ENCODE assay signal across 11 cellular contexts in the genomic region with DNA sequence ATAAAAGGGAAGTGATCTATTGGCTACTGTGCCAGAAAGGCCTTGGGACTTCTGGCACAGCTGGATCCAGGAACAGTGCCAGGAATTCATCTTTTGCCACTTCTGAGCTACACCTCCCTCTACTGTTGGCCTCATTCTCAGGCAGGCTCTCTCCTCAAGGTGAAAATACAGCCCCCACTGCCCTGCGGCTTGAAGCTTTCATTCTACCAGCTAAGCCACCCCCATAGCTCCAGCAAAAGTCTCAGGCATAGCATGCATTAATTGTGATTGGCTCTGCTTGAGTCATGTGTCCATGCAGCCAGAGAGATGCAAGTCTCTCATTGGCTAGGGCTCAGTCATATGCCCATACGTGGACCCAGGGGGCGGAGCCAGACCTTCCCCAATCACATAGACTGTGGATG.
DNase-seq lines count a peak whose midpoint lies in the region; ATAC-seq, FAIRE-seq and TF ChIP-seq lines count a peak whose summit lies in the region.
"Had no signal": no experiment of that assay in that cellular context is flagged by ENCODE, and none has a peak within 500 bp of the region (broad histone marks: within the 10 kb centered on the region; RNA-seq: fewer than 3 reads in every experiment).

No MANE protein-coding gene starts in this region.

- BruUV-seq in GM12878 (replicated peaks; lab: Mats Ljungman, UMichigan): no TSS peak

- H3K36me3 Mint-ChIP-seq in H9 (ENCODE audit: insufficient read depth in 1 of 3, low read depth in 3 of 3): no peaks in the 10 kb centered on the region

- no peaks in the 10 kb centered on the region for H3K27me3 ChIP-seq in H9 (ENCODE audit: insufficient read depth, low read length)
- no peaks in the 10 kb centered on the region; a peak in 2 of 4 replicates for H3K27me3 ChIP-seq in GM12878 (replicated peaks in 1 of 2; ENCODE audit: control insufficient read depth in 2 of 2, insufficient read depth in 2 of 2, low read length in 1 of 2)
- H3K27me3 ChIP-seq in mesendoderm (ENCODE audit: insufficient read depth, low read length, poor library complexity): no peaks in the 10 kb centered on the region
- H3K27me3 ChIP-seq: thyroid gland had no signal

- H2BK120ac ChIP-seq in H9 (ENCODE audit: low read depth, low read length, poor library complexity, severe bottlenecking): no peak overlapping the region
- H2BK120ac ChIP-seq in mesendoderm (ENCODE audit: low read depth, low read length): no peak overlapping the region

- peak; percentile 41; the same call in 1 of the 3 replicates for ATAC-seq in GM12878
- ATAC-seq: activated CD4-positive, alpha-beta T cell treated with anti-CD3 and anti-CD28 coated beads for 36 hours had no signal

- no peak overlapping the region for H2BK5ac ChIP-seq in H9 (ENCODE audit: insufficient read length, low read length)
- H2BK5ac ChIP-seq in mesendoderm (ENCODE audit: low read length): no peak overlapping the region

- CTCF ChIA-PET in GM12878 (lab: Yijun Ruan, JAX): no interaction called here

- H3K4ac ChIP-seq in H9 (ENCODE audit: low read depth, low read length) (no peak overlapping the region), mesendoderm (ENCODE audit: low read depth, low read length) (no peak overlapping the region)

- H4K20me1 ChIP-seq in H9 (ENCODE audit: control insufficient read depth, insufficient read depth, insufficient read length) (no peaks in the 10 kb centered on the region), GM12878 (ENCODE audit: control insufficient read depth, insufficient read depth) (no peaks in the 10 kb centered on the region)

- H2BK20ac ChIP-seq in H9 (ENCODE audit: low read depth, low read length, poor library complexity, severe bottlenecking): no peak overlapping the region

- RAD21 ChIA-PET in GM12878 (lab: Charles Lee; ENCODE audit: unreplicated experiment): interaction anchor here (1.2 kb wide), 1 partner anchor 696 kb away, joined by 3 read pairs; no protein-coding TSS in a partner anchor

- intact Hi-C loops in GM12878 (cut with micrococcal nuclease; ENCODE audit: unreplicated experiment): no loop called here

- no peak overlapping the region for H2BK12ac ChIP-seq in H9 (ENCODE audit: insufficient read length, low read depth, low read length)

- H3K9me3 ChIP-seq in H9 (ENCODE audit: control insufficient read depth, low read depth, low read length): no peaks in the 10 kb centered on the region
- no peaks in the 10 kb centered on the region for H3K9me3 ChIP-seq in GM12878 (replicated peaks; ENCODE audit: control insufficient read depth, insufficient read depth, low read length)
- H3K9me3 ChIP-seq: thyroid gland had no signal

- no peak for TF ChIP-seq CTCF in H9 (conservative IDR thresholded peaks at IDR 0.05)
- TF ChIP-seq CTCF in GM12878 (IDR thresholded peaks at IDR 0.05 in 2 of 3, conservative IDR thresholded peaks at IDR 0.05 in 1 of 3; ENCODE audit: control insufficient read depth in 2 of 3, extremely low read depth in 1 of 3, insufficient read depth in 1 of 3, low read depth in 3 of 3, low read length in 3 of 3): no peak

- H3K14ac ChIP-seq in H9 (ENCODE audit: insufficient read depth, low read length): no peak overlapping the region

- H3K4me1 ChIP-seq in H9 (ENCODE audit: insufficient read depth, low read length) (no peaks in the 10 kb centered on the region), GM12878 (ENCODE audit: control insufficient read depth, insufficient read depth, low read length) (no peaks in the 10 kb centered on the region), mesendoderm (ENCODE audit: control insufficient read depth, low read depth, low read length) (no peaks in the 10 kb centered on the region)
- H3K4me1 ChIP-seq: thyroid gland had no signal

- H4K5ac ChIP-seq in H9 (ENCODE audit: insufficient read length, low read depth, low read length) (no peak overlapping the region), mesendoderm (ENCODE audit: low read length) (no peak overlapping the region)

- POLR2A ChIA-PET in GM12878 (lab: Charles Lee): no interaction called here

- TF ChIP-seq RAD21 in GM12878 (IDR thresholded peaks at IDR 0.05; ENCODE audit: insufficient read depth, low read depth, low read length): no peak

- H3K4me3 Mint-ChIP-seq in H9: no peak overlapping the region
- H3K4me3 Mint-ChIP-seq: activated CD4-positive, alpha-beta T cell treated with anti-CD3 and anti-CD28 coated beads for 36 hours had no signal

- in situ Hi-C loops in GM12878 (cut with MboI): no loop called here

- H2BK15ac ChIP-seq in H9 (ENCODE audit: low read depth, low read length) (no peak overlapping the region), mesendoderm (replicated peaks; ENCODE audit: low read depth) (no peak overlapping the region)

- H3K23ac ChIP-seq in H9 (ENCODE audit: insufficient read length, low read depth, low read length) (no peak overlapping the region), mesendoderm (ENCODE audit: low read length) (no peak overlapping the region)

- TF ChIP-seq POLR2A in GM12878 (IDR thresholded peaks at IDR 0.05; ENCODE audit: low read depth, low read length): no peak
- TF ChIP-seq POLR2A in H54 (IDR thresholded peaks at IDR 0.05; ENCODE audit: low read depth, low read length): no peak

- H3K79me2 ChIP-seq in H9 (ENCODE audit: insufficient read depth, low read length) (no peaks in the 10 kb centered on the region), GM12878 (ENCODE audit: control insufficient read depth, insufficient read depth, low read length) (no peaks in the 10 kb centered on the region), mesendoderm (ENCODE audit: control insufficient read depth, insufficient read depth, low read length) (no peaks in the 10 kb centered on the region)

- no peaks in the 10 kb centered on the region for H3K9me3 Mint-ChIP-seq in H9

- H2AFZ ChIP-seq in H9 (ENCODE audit: low read length) (no peak overlapping the region), GM12878 (ENCODE audit: control insufficient read depth, low read depth, low read length) (no peak overlapping the region)

- no peaks in the 10 kb centered on the region for H3K23me2 ChIP-seq in H9 (ENCODE audit: insufficient read length, low read depth, low read length, poor library complexity, severe bottlenecking)

- H2AK5ac ChIP-seq in H9 (ENCODE audit: insufficient read length, low read length): no peak overlapping the region
- no peak overlapping the region for H2AK5ac ChIP-seq in mesendoderm (ENCODE audit: low read length)

- no peak overlapping the region for H3K56ac ChIP-seq in H9 (ENCODE audit: insufficient read length, low read depth, low read length)
- H3K56ac ChIP-seq in mesendoderm (ENCODE audit: low read length): no peak overlapping the region

- DNase-seq in H9: peak; percentile 18
- DNase-seq in NCI-H128 (lab: John Stamatoyannopoulos, UW; ENCODE audit: unreplicated experiment): peak; percentile 57
- DNase-seq in GM12878 (ENCODE audit: low read depth, low spot score): no peak
- DNase-seq in mesendoderm: peak; percentile 24
- no peak for DNase-seq in cortex of kidney (lab: John Stamatoyannopoulos, UW)
- DNase-seq in putamen (ENCODE audit: low spot score): no peak
- DNase-seq in H54 (ENCODE audit: insufficient read length, low spot score): no peak
- no peak for DNase-seq in NCI-H1436 (lab: John Stamatoyannopoulos, UW)
- DNase-seq: activated CD4-positive, alpha-beta T cell treated with anti-CD3 and anti-CD28 coated beads for 36 hours; thyroid gland had no signal

- H3K79me1 ChIP-seq in H9 (ENCODE audit: insufficient read depth, low read depth, low read length, poor library complexity, severe bottlenecking) (no peaks in the 10 kb centered on the region), mesendoderm (ENCODE audit: low read length) (no peaks in the 10 kb centered on the region)

- H4K8ac ChIP-seq in H9 (replicated peaks; ENCODE audit: insufficient read length, low read depth, low read length) (no peak overlapping the region), mesendoderm (ENCODE audit: low read depth, low read length) (no peak overlapping the region)

- H3K27me3 Mint-ChIP-seq in H9 (ENCODE audit: low read depth): peaks cover 13% of the 10 kb centered on the region

- H3K9ac ChIP-seq in H9 (ENCODE audit: extremely low read depth, insufficient read length, low read length) (no peak overlapping the region), GM12878 (ENCODE audit: control insufficient read depth, insufficient read depth, low read length) (no peak overlapping the region), mesendoderm (ENCODE audit: low read length) (no peak overlapping the region)

- H4K91ac ChIP-seq in H9 (ENCODE audit: insufficient read length, low read depth, low read length): no peak overlapping the region

- H3T11ph ChIP-seq in H9 (ENCODE audit: low read length): no peak overlapping the region

- H3K4me1 Mint-ChIP-seq in H9: peaks cover 8 to 11% of the 10 kb centered on the region in 2 experiments; a peak in 2 of 4 replicates
- H3K4me1 Mint-ChIP-seq: activated CD4-positive, alpha-beta T cell treated with anti-CD3 and anti-CD28 coated beads for 36 hours had no signal

- H3K27ac Mint-ChIP-seq in H9: no peak overlapping the region
- H3K27ac Mint-ChIP-seq: activated CD4-positive, alpha-beta T cell treated with anti-CD3 and anti-CD28 coated beads for 36 hours had no signal

- H3K4me3 ChIP-seq in GM12878 (no peak overlapping the region), mesendoderm (ENCODE audit: low read length) (no peak overlapping the region)
- H3K4me3 ChIP-seq: lung, thyroid gland had no signal

- SMC1A ChIA-PET in GM12878 (lab: Charles Lee; ENCODE audit: uncharacterized antibody, unreplicated experiment): no interaction called here

- H3K27ac ChIP-seq in H9 (ENCODE audit: insufficient read length, low read depth, low read length) (no peak overlapping the region), GM12878 (ENCODE audit: control insufficient read depth, insufficient read depth) (no peak overlapping the region), mesendoderm (ENCODE audit: low read depth, low read length) (no peak overlapping the region)
- H3K27ac ChIP-seq: thyroid gland had no signal

- no peak overlapping the region for H3K18ac ChIP-seq in H9 (ENCODE audit: insufficient read length, low read depth, low read length)
- no peak overlapping the region for H3K18ac ChIP-seq in mesendoderm (ENCODE audit: low read length)

- WGBS in H9 (ENCODE audit: extremely low coverage, insufficient read length, low lambda C conversion rate): no CpG with 5 or more reads among the region's 3 CpGs
- 14% methylated on average over 3 of the region's 3 CpGs for WGBS in GM12878 (ENCODE audit: insufficient coverage, insufficient replicate concordance, low lambda C conversion rate, missing lambda C conversion rate)
- WGBS in mesendoderm (ENCODE audit: extremely low coverage, insufficient coverage, low lambda C conversion rate): no CpG with 5 or more reads among the region's 3 CpGs

- no peak overlapping the region for H3K4me2 ChIP-seq in H9 (ENCODE audit: insufficient read depth, insufficient read length, low read length)
- H3K4me2 ChIP-seq in GM12878 (ENCODE audit: control insufficient read depth, insufficient read depth): no peak overlapping the region
- no peak overlapping the region for H3K4me2 ChIP-seq in mesendoderm (ENCODE audit: low read length)

- no peak for FAIRE-seq in GM12878 (lab: Jason Lieb, UNC)
- FAIRE-seq in H54 (lab: Jason Lieb, UNC): no peak

- no peak for TF ChIP-seq EP300 in GM12878 (IDR thresholded peaks at IDR 0.05; ENCODE audit: borderline replicate concordance in 1 of 2, control insufficient read depth in 1 of 2, low read depth in 2 of 2, low read length in 2 of 2)

- H3K36me3 ChIP-seq in GM12878 (ENCODE audit: control insufficient read depth in 2 of 2, insufficient read depth in 2 of 2, low read length in 1 of 2): no peaks in the 10 kb centered on the region
- no peaks in the 10 kb centered on the region for H3K36me3 ChIP-seq in mesendoderm (ENCODE audit: control insufficient read depth, insufficient read depth, low read length)
- H3K36me3 ChIP-seq: thyroid gland had no signal

Comparison
In these comparisons a context has a peak if more than half of its experiments do, and no peak if none do; other contexts are left out.
1. DNase-seq: peak in H9 (single experiment), NCI-H128 (single experiment) and mesendoderm (single experiment); none in GM12878 (single experiment), cortex of kidney (single experiment), putamen (single experiment), H54 (single experiment) and NCI-H1436 (single experiment).